Comparison of ENCODE assay signal across 32 cellular contexts in genomic region chr11:63369971-63370588, GRCh38. TPM values are rescaled to one million over a fixed set of nuclear protein-coding genes. Genes with fewer than 3 reads are reported as not detected.
"Had no signal": no experiment of that assay in that cellular context is flagged by ENCODE, and none has a peak within 500 bp of the region (broad histone marks: within the 10 kb centered on the region; RNA-seq: fewer than 3 reads in every experiment).

No MANE protein-coding gene starts in this region.

- H3K4me1 Mint-ChIP-seq: natural killer cell; stimulated activated effector memory CD8-positive, alpha-beta T cell treated with anti-CD3 and anti-CD28 coated beads, Interleukin-12 subunit alpha, Interleukin-12 subunit beta, amount 100 ng/mL, for 72 hours had no signal

- H3K9me3 ChIP-seq: esophagus muscularis mucosa, stomach, thyroid gland had no signal

- H3K4me3 Mint-ChIP-seq: memory B cell; natural killer cell; stimulated activated effector memory CD8-positive, alpha-beta T cell treated with anti-CD3 and anti-CD28 coated beads, Interleukin-12 subunit alpha, Interleukin-12 subunit beta, amount 100 ng/mL, for 72 hours had no signal

- H2AFZ ChIP-seq: parathyroid adenoma had no signal

- H3K36me3 Mint-ChIP-seq: memory B cell; natural killer cell; stimulated activated effector memory CD8-positive, alpha-beta T cell treated with anti-CD3 and anti-CD28 coated beads, Interleukin-12 subunit alpha, Interleukin-12 subunit beta, amount 100 ng/mL, for 72 hours had no signal

- H3K27ac Mint-ChIP-seq: memory B cell; natural killer cell; stimulated activated effector memory CD8-positive, alpha-beta T cell treated with anti-CD3 and anti-CD28 coated beads, Interleukin-12 subunit alpha, Interleukin-12 subunit beta, amount 100 ng/mL, for 72 hours had no signal

- H3K36me3 ChIP-seq: esophagus muscularis mucosa, gastroesophageal sphincter, heart left ventricle, left ventricle myocardium inferior, stomach, thyroid gland had no signal

- H3K9me3 Mint-ChIP-seq: memory B cell; stimulated activated effector memory CD8-positive, alpha-beta T cell treated with anti-CD3 and anti-CD28 coated beads, Interleukin-12 subunit alpha, Interleukin-12 subunit beta, amount 100 ng/mL, for 72 hours had no signal

- H3K27ac ChIP-seq: coronary artery, esophagus muscularis mucosa, foreskin keratinocyte, gastroesophageal sphincter, heart left ventricle, left ventricle myocardium inferior, parathyroid adenoma, stomach, thyroid gland had no signal

- H3K27me3 ChIP-seq: esophagus muscularis mucosa, foreskin keratinocyte, gastroesophageal sphincter, stomach, thyroid gland had no signal

- DNase-seq: dermis blood vessel endothelial cell; effector memory CD4-positive, alpha-beta T cell; foreskin keratinocyte; heart left ventricle; hippocampal formation; left cardiac atrium; left ventricle myocardium inferior; natural killer cell; occipital lobe; stimulated activated CD4-positive, alpha-beta T cell treated with anti-CD3 and anti-CD28 coated beads, Interleukin-2, amount 100 ng/mL, for 24 hours; stimulated activated CD4-positive, alpha-beta T cell treated with anti-CD3 and anti-CD28 coated beads, Interleukin-4, amount 100 ng/mL, for 24 hours; stimulated activated naive CD4-positive, alpha-beta T cell treated with Interleukin-2 at 50 U/mL for 16 hours; stomach; thyroid gland; trophoblast cell had no signal

- H3K79me2 ChIP-seq: parathyroid adenoma had no signal

- H3K27me3 Mint-ChIP-seq: progenitor cell of endocrine pancreas had no signal

- H3K9ac ChIP-seq: parathyroid adenoma had no signal

- H3K4me1 ChIP-seq: esophagus muscularis mucosa, foreskin keratinocyte, gastroesophageal sphincter, heart left ventricle, left ventricle myocardium inferior, parathyroid adenoma, thyroid gland had no signal

- H3K4me3 ChIP-seq: coronary artery, esophagus muscularis mucosa, gastroesophageal sphincter, heart left ventricle, left ventricle myocardium inferior, lung, stomach, thyroid gland had no signal

- ATAC-seq: foreskin keratinocyte; gastroesophageal sphincter; heart left ventricle; left cardiac atrium; natural killer cell; sciatic nerve; stimulated activated effector memory CD8-positive, alpha-beta T cell treated with anti-CD3 and anti-CD28 coated beads, Interleukin-12 subunit alpha, Interleukin-12 subunit beta, amount 100 ng/mL, for 72 hours had no signal

RNA-seq across cellular contexts. Expression of gene SLC22A9, which starts 0.5 kb away (rescaled TPM):
- total RNA-seq: dermis blood vessel endothelial cell, endothelial cell of umbilical vein, epithelial cell of proximal tubule, esophagus muscularis mucosa, fibroblast of lung, foreskin keratinocyte, gastroesophageal sphincter, heart left ventricle, kidney epithelial cell, left cardiac atrium, left ventricle myocardium inferior, lung, mononuclear cell, natural killer cell, occipital lobe, progenitor cell of endocrine pancreas, sciatic nerve, stomach, subcutaneous adipose tissue, thyroid gland, ureter had no signal
- polyA plus RNA-seq: endothelial cell of umbilical vein, fibroblast of lung, foreskin keratinocyte, heart left ventricle, lung, neural cell, stomach had no signal
